17 cellular contexts compared by ENCODE assay signal in the genomic region with DNA sequence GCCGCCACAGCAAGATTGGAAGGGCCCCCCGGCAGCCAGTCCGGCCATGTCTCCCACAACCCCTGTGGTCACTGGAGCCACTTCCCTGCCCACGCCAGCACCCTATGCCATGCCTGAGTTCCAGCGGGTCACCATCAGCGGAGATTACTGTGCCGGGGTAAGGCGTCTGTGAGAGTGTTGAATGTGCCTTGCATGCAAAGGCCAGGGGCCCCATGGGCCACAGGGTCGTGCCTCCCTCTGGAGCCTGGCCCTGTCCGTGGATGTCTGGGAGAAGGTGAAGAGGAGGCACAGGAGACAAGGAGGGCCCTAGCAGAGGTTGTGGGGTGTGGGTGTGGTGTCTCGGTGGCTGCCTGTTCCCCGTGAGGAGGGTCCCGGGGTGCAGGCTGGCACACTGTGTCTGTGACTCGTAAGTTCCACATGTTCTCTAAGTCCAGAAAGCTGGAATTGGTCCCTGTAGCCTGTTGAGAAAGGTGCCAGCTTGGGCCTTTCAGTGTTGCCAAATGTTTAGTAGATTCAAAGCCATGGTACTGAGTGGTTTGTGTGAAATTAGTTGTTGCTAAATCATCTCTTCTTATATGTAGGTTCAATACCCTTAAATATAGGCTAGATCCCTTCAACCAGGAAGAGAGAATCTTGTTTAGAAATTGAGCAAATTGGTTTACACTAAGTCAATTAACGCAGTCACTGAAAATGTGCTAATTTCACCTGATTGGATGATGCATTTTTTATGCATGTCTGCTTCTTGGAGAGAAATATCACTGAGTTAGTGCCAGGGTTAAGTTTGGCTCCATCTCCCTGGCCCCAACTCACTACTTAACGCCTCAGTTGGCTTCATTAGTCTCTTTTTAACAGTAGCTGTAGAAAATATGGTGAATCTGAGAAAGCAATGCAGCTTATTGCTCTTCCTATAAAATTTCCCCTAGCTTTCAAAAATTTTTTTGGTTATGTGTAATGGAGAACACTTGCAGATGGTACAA. TPM values are rescaled to one million over a fixed set of nuclear protein-coding genes. Genes with fewer than 3 reads are reported as not detected.
DNase-seq lines count a peak whose midpoint lies in the region; ATAC-seq and TF ChIP-seq lines count a peak whose summit lies in the region.
"Had no signal": no experiment of that assay in that cellular context is flagged by ENCODE, and none has a peak within 500 bp of the region (broad histone marks: within the 10 kb centered on the region; RNA-seq: fewer than 3 reads in every experiment).

No MANE protein-coding gene starts in this region.

- no peak for TF ChIP-seq POLR2A in suprapubic skin (IDR thresholded peaks at IDR 0.05)

- WGBS in suprapubic skin: 84% methylated on average over 14 of the region's 16 CpGs

- H3K36me3 ChIP-seq in suprapubic skin: no peaks in the 10 kb centered on the region
- H3K36me3 ChIP-seq: vagina had no signal

- H3K4me3 ChIP-seq in suprapubic skin: no peak overlapping the region
- H3K4me3 ChIP-seq: stomach, vagina had no signal

- DNase-seq in activated naive CD8-positive, alpha-beta T cell treated with anti-CD3 and anti-CD28 coated beads for 36 hours: no peak
- DNase-seq in central memory CD8-positive, alpha-beta T cell (ENCODE audit: low spot score in 2 of 2): no peak
- DNase-seq in mesenteric fat pad (ENCODE audit: low spot score) (peak; percentile 82), suprapubic skin (ENCODE audit: low spot score in 2 of 2) (peak; percentile 44 to 55), activated gamma-delta T cell treated with Interleukin-2 at 50 U/mL for 16 hours (no peak)
- DNase-seq: activated gamma-delta T cell, foreskin fibroblast, left colon, NCI-H1417, NCI-H2171 treated with DMSO at 0.1 percent for 48 hours, stomach, WERI-Rb-1 had no signal

- H3K27ac ChIP-seq in suprapubic skin: no peak overlapping the region
- H3K27ac ChIP-seq: KMS-11, stomach, vagina, WERI-Rb-1 had no signal

- no peaks in the 10 kb centered on the region for H3K27me3 ChIP-seq in suprapubic skin
- H3K27me3 ChIP-seq: stomach, vagina had no signal

- no peaks in the 10 kb centered on the region for H3K27me3 Mint-ChIP-seq in activated naive CD8-positive, alpha-beta T cell
- H3K27me3 Mint-ChIP-seq in activated naive CD8-positive, alpha-beta T cell treated with anti-CD3 and anti-CD28 coated beads for 36 hours: no peaks in the 10 kb centered on the region
- H3K27me3 Mint-ChIP-seq in central memory CD8-positive, alpha-beta T cell: no peaks in the 10 kb centered on the region

- no peaks in the 10 kb centered on the region for H3K4me1 ChIP-seq in suprapubic skin
- H3K4me1 ChIP-seq: vagina had no signal

- H3K36me3 Mint-ChIP-seq in activated naive CD8-positive, alpha-beta T cell: peaks cover 7% of the 10 kb centered on the region
- peaks cover 12% of the 10 kb centered on the region for H3K36me3 Mint-ChIP-seq in activated naive CD8-positive, alpha-beta T cell treated with anti-CD3 and anti-CD28 coated beads for 36 hours
- H3K36me3 Mint-ChIP-seq in central memory CD8-positive, alpha-beta T cell (ENCODE audit: insufficient read depth): peaks cover 17% of the 10 kb centered on the region

- TF ChIP-seq EP300 in suprapubic skin (IDR thresholded peaks at IDR 0.05): no peak

- no peak for TF ChIP-seq CTCF in suprapubic skin (IDR thresholded peaks at IDR 0.05)

- H3K9me3 Mint-ChIP-seq in activated naive CD8-positive, alpha-beta T cell (ENCODE audit: low read depth): no peaks in the 10 kb centered on the region
- no peaks in the 10 kb centered on the region for H3K9me3 Mint-ChIP-seq in activated naive CD8-positive, alpha-beta T cell treated with anti-CD3 and anti-CD28 coated beads for 36 hours
- no peaks in the 10 kb centered on the region for H3K9me3 Mint-ChIP-seq in central memory CD8-positive, alpha-beta T cell

- H3K4me1 Mint-ChIP-seq in activated naive CD8-positive, alpha-beta T cell (ENCODE audit: low read depth): peaks cover 4% of the 10 kb centered on the region
- H3K4me1 Mint-ChIP-seq in activated naive CD8-positive, alpha-beta T cell treated with anti-CD3 and anti-CD28 coated beads for 36 hours: peaks cover 14% of the 10 kb centered on the region
- peaks cover 39% of the 10 kb centered on the region for H3K4me1 Mint-ChIP-seq in central memory CD8-positive, alpha-beta T cell

- H3K27ac Mint-ChIP-seq in activated naive CD8-positive, alpha-beta T cell: peak overlapping the region; percentile 62
- H3K27ac Mint-ChIP-seq in activated naive CD8-positive, alpha-beta T cell treated with anti-CD3 and anti-CD28 coated beads for 36 hours: no peak overlapping the region
- peak overlapping the region; percentile 40 for H3K27ac Mint-ChIP-seq in central memory CD8-positive, alpha-beta T cell (ENCODE audit: low read depth)

- H3K4me3 Mint-ChIP-seq in activated naive CD8-positive, alpha-beta T cell: no peak overlapping the region
- no peak overlapping the region for H3K4me3 Mint-ChIP-seq in activated naive CD8-positive, alpha-beta T cell treated with anti-CD3 and anti-CD28 coated beads for 36 hours
- no peak overlapping the region for H3K4me3 Mint-ChIP-seq in central memory CD8-positive, alpha-beta T cell

- no peak for ATAC-seq in central memory CD8-positive, alpha-beta T cell (replicated peaks; ENCODE audit: extremely low read depth, poor library complexity, severe bottlenecking)
- ATAC-seq in HG02610 (IDR thresholded peaks at IDR 0.05; ENCODE audit: unreplicated experiment) (no peak), GM21717 (IDR thresholded peaks at IDR 0.05; ENCODE audit: unreplicated experiment) (no peak)
- ATAC-seq: left colon had no signal

- no peaks in the 10 kb centered on the region for H3K9me3 ChIP-seq in suprapubic skin
- H3K9me3 ChIP-seq: stomach, vagina had no signal

RNA-seq across cellular contexts. Expression of a gene that starts 23.8 kb away (rescaled TPM):
- total RNA-seq in activated naive CD8-positive, alpha-beta T cell treated with anti-CD3 and anti-CD28 coated beads for 36 hours: 10 to 100 TPM; 20.2 to 20.7 TPM
- total RNA-seq in mesenteric fat pad (27.2 TPM), suprapubic skin (10 to 100 TPM; 23.5 to 51.7 (median 27.4) TPM)

Comparison
In these comparisons a context has a peak if more than half of its experiments do, and no peak if none do; other contexts are left out.
1. DNase-seq: peak in mesenteric fat pad (single experiment) and suprapubic skin (2 of 2); none in activated naive CD8-positive, alpha-beta T cell treated with anti-CD3 and anti-CD28 coated beads for 36 hours (single experiment), central memory CD8-positive, alpha-beta T cell (0 of 2) and activated gamma-delta T cell treated with Interleukin-2 at 50 U/mL for 16 hours (single experiment).